17 cellular contexts compared by ENCODE assay signal in genomic region chr3:128369106-128369708, GRCh38.
DNase-seq lines count a peak whose midpoint lies in the region; ATAC-seq, FAIRE-seq and TF ChIP-seq lines count a peak whose summit lies in the region.
"Had no signal": no experiment of that assay in that cellular context is flagged by ENCODE, and none has a peak within 500 bp of the region (broad histone marks: within the 10 kb centered on the region; RNA-seq: fewer than 3 reads in every experiment).

No MANE protein-coding gene starts in this region.

- H3K27ac Mint-ChIP-seq in endodermal cell, result no peak overlapping the region
- H3K27ac Mint-ChIP-seq in activated T-cell treated with anti-CD3 and anti-CD28 coated beads, Interleukin-2, amount 50 U/mL, for 72 hours, result no peak overlapping the region
- H3K27ac Mint-ChIP-seq: CD8-positive, alpha-beta T cell had no signal

- H3K27me3 ChIP-seq in BLaER1 (no peaks in the 10 kb centered on the region), bronchial epithelial cell (ENCODE audit: control insufficient read depth, insufficient read depth, low read length) (no peaks in the 10 kb centered on the region), right atrium auricular region (no peaks in the 10 kb centered on the region), gastrocnemius medialis (no peaks in the 10 kb centered on the region), endodermal cell (ENCODE audit: control insufficient read depth, insufficient read depth, low read length, poor library complexity, severe bottlenecking) (no peaks in the 10 kb centered on the region)
- H3K27me3 ChIP-seq: SJCRH30 had no signal

- peaks cover 16% of the 10 kb centered on the region for H3K4me1 Mint-ChIP-seq in endodermal cell
- peaks cover 15% of the 10 kb centered on the region for H3K4me1 Mint-ChIP-seq in activated T-cell treated with anti-CD3 and anti-CD28 coated beads, Interleukin-2, amount 50 U/mL, for 72 hours (ENCODE audit: low read depth)

- TF ChIP-seq POLR2A in gastrocnemius medialis (IDR thresholded peaks at IDR 0.05), result no peak

- in situ Hi-C loops in gastrocnemius medialis (cut with MboI; ENCODE audit: low sequenced_read_pairs in 4 of 4), result no loop called here

- no peaks in the 10 kb centered on the region; the same call in 1 of the 2 replicates for H3K36me3 ChIP-seq in BLaER1
- peaks cover 3% of the 10 kb centered on the region for H3K36me3 ChIP-seq in bronchial epithelial cell (ENCODE audit: control insufficient read depth, insufficient read depth, low read length)
- H3K36me3 ChIP-seq in right atrium auricular region, result no peaks in the 10 kb centered on the region
- no peaks in the 10 kb centered on the region for H3K36me3 ChIP-seq in gastrocnemius medialis
- H3K36me3 ChIP-seq in endodermal cell (ENCODE audit: control insufficient read depth, insufficient read depth, low read length), result no peaks in the 10 kb centered on the region
- H3K36me3 ChIP-seq: SJCRH30 had no signal

- H3K9me3 ChIP-seq in BLaER1 (no peaks in the 10 kb centered on the region), right atrium auricular region (no peaks in the 10 kb centered on the region), gastrocnemius medialis (no peaks in the 10 kb centered on the region), endodermal cell (ENCODE audit: control insufficient read depth, low read length) (no peaks in the 10 kb centered on the region)
- H3K9me3 ChIP-seq: SJCRH30 had no signal

- H3K9ac ChIP-seq in BLaER1 (peak overlapping the region; percentile 46), endodermal cell (ENCODE audit: extremely low read depth, low read length, poor library complexity, severe bottlenecking) (no peak overlapping the region)

- TF ChIP-seq CTCF in bronchial epithelial cell (IDR thresholded peaks at IDR 0.05; ENCODE audit: insufficient read depth, low read length, severe bottlenecking) (no peak), right atrium auricular region (IDR thresholded peaks at IDR 0.05) (no peak), gastrocnemius medialis (IDR thresholded peaks at IDR 0.05 in 4 of 5, conservative IDR thresholded peaks at IDR 0.05 in 1 of 5) (no peak), endodermal cell (conservative IDR thresholded peaks at IDR 0.05) (no peak)

- H3K27ac ChIP-seq in BLaER1 (peak overlapping the region; percentile 71), right atrium auricular region (peak overlapping the region; percentile 75 to 76), gastrocnemius medialis (peak overlapping the region; percentile 65 to 85 (median 74)), endodermal cell (ENCODE audit: low read depth, low read length) (no peak overlapping the region)
- H3K27ac ChIP-seq: SJCRH30 had no signal

- peak overlapping the region; percentile 93 for H3K4me2 ChIP-seq in BLaER1

- 0 out of 2 replicates have a peak overlapping the region, but pooled peaks have one; percentile 6 for H3K4me3 ChIP-seq in BLaER1
- no peak overlapping the region for H3K4me3 ChIP-seq in bronchial epithelial cell (ENCODE audit: low read depth, low read length)
- H3K4me3 ChIP-seq in right atrium auricular region, result no peak overlapping the region
- H3K4me3 ChIP-seq in gastrocnemius medialis, result no peak overlapping the region
- no peak overlapping the region for H3K4me3 ChIP-seq in endodermal cell (ENCODE audit: low read length)
- H3K4me3 ChIP-seq: SJCRH30 had no signal

- no peaks in the 10 kb centered on the region for H3K27me3 Mint-ChIP-seq in endodermal cell (ENCODE audit: insufficient read depth)
- H3K27me3 Mint-ChIP-seq in activated T-cell treated with anti-CD3 and anti-CD28 coated beads, Interleukin-2, amount 50 U/mL, for 72 hours (ENCODE audit: low read depth), result no peaks in the 10 kb centered on the region

- FAIRE-seq in bronchial epithelial cell (lab: Jason Lieb, UNC), result peak; percentile 7
- FAIRE-seq: D721Med, HepG2 had no signal

- H3K36me3 Mint-ChIP-seq in endodermal cell (ENCODE audit: low read depth), result peaks cover 3% of the 10 kb centered on the region
- H3K36me3 Mint-ChIP-seq in activated T-cell treated with anti-CD3 and anti-CD28 coated beads, Interleukin-2, amount 50 U/mL, for 72 hours (ENCODE audit: insufficient read depth in 2 of 2), result peaks cover 0 to 2% of the 10 kb centered on the region in 2 donors

- peaks cover 34% of the 10 kb centered on the region for H4K20me1 ChIP-seq in BLaER1

- H3K4me1 ChIP-seq in BLaER1, result peaks cover 74% of the 10 kb centered on the region
- peaks cover 0 to 65% of the 10 kb centered on the region in 2 donors for H3K4me1 ChIP-seq in right atrium auricular region
- H3K4me1 ChIP-seq in gastrocnemius medialis, result peaks cover 73 to 91% of the 10 kb centered on the region in 2 donors
- H3K4me1 ChIP-seq in endodermal cell (ENCODE audit: control insufficient read depth, insufficient read depth, low read length), result peaks cover 3% of the 10 kb centered on the region

- DNase-seq in bronchial epithelial cell (ENCODE audit: low read depth), result no peak
- no peak for DNase-seq in right atrium auricular region (ENCODE audit: low spot score)
- DNase-seq in gastrocnemius medialis, result peak; percentile 38 to 62
- no peak for DNase-seq in endodermal cell
- no peak for DNase-seq in activated T-cell treated with anti-CD3 and anti-CD28 coated beads, Interleukin-2, amount 50 U/mL, for 72 hours
- DNase-seq: CD8-positive, alpha-beta T cell; GF-D8; GOT3; NCI-H187 treated with DMSO at 0.1 percent for 48 hours; NCI-H2171; NCI-H774; SJCRH30 had no signal

- intact Hi-C loops in gastrocnemius medialis (cut with DNase I; ENCODE audit: low total_unique reads), result no loop called here

- no peak overlapping the region for H3K4me3 Mint-ChIP-seq in endodermal cell
- H3K4me3 Mint-ChIP-seq in activated T-cell treated with anti-CD3 and anti-CD28 coated beads, Interleukin-2, amount 50 U/mL, for 72 hours, result no peak overlapping the region
- H3K4me3 Mint-ChIP-seq: CD8-positive, alpha-beta T cell had no signal

- 94 to 96% methylated on average over 2 of the region's 2 CpGs for WGBS in endodermal cell (ENCODE audit: insufficient coverage in 1 of 2, insufficient read length in 1 of 2), 2 experiments

- ATAC-seq in gastrocnemius medialis (peak; percentile 79 to 85), GM21528 (IDR thresholded peaks at IDR 0.05; ENCODE audit: low FRiP score, unreplicated experiment) (no peak), HG03439 (IDR thresholded peaks at IDR 0.05; ENCODE audit: unreplicated experiment) (no peak)
- ATAC-seq in activated T-cell treated with anti-CD3 and anti-CD28 coated beads, Interleukin-2, amount 50 U/mL, for 72 hours (replicated peaks in 1 of 2), result no peak
- ATAC-seq: CD8-positive, alpha-beta T cell had no signal

- H3K9me3 Mint-ChIP-seq in endodermal cell, result no peaks in the 10 kb centered on the region
- H3K9me3 Mint-ChIP-seq in activated T-cell treated with anti-CD3 and anti-CD28 coated beads, Interleukin-2, amount 50 U/mL, for 72 hours, result no peaks in the 10 kb centered on the region
- H3K9me3 Mint-ChIP-seq: CD8-positive, alpha-beta T cell had no signal

Comparison
In these comparisons a context has a peak if more than half of its experiments do, and no peak if none do; other contexts are left out.
1. DNase-seq: peak in gastrocnemius medialis (2 of 2); none in bronchial epithelial cell (single experiment), right atrium auricular region (single experiment), endodermal cell (single experiment) and activated T-cell treated with anti-CD3 and anti-CD28 coated beads, Interleukin-2, amount 50 U/mL, for 72 hours (0 of 2).
2. ATAC-seq: peak in gastrocnemius medialis (2 of 2); none in GM21528 (single experiment), HG03439 (single experiment) and activated T-cell treated with anti-CD3 and anti-CD28 coated beads, Interleukin-2, amount 50 U/mL, for 72 hours (0 of 2).